ENCODE assay signal across 8 cellular contexts in genomic region chr19:29664753-29665214, GRCh38. TPM values are rescaled to one million over a fixed set of nuclear protein-coding genes. Genes with fewer than 3 reads are reported as not detected.
DNase-seq lines count a peak whose midpoint lies in the region; ATAC-seq and TF ChIP-seq lines count a peak whose summit lies in the region.

No MANE protein-coding gene starts in this region.

- POLR2A ChIA-PET in activated CD4-positive, alpha-beta T cell treated with anti-CD3 and anti-CD28 coated beads, Interleukin-2, amount 10 ng/mL, durations not matched to agents 7 days and 5 days (lab: Charles Lee): interaction anchor here (1.4 kb wide), 1 partner anchor 41 kb away, joined by 4 read pairs; no protein-coding TSS in a partner anchor

- H3K9me3 ChIP-seq in tibial nerve: no peaks in the 10 kb centered on the region

- H3K27ac Mint-ChIP-seq in activated CD4-positive, alpha-beta T cell treated with anti-CD3 and anti-CD28 coated beads, Interleukin-2, amount 10 ng/mL, durations not matched to agents 7 days and 5 days: peak overlapping the region; percentile 80
- H3K27ac Mint-ChIP-seq in activated T-helper 17 cell treated with anti-CD3 and anti-CD28 coated beads, Interleukin-2, amount 50 U/mL, for 72 hours: no peak overlapping the region

- no peak for DNase-seq in activated CD4-positive, alpha-beta T cell treated with anti-CD3 and anti-CD28 coated beads, Interleukin-2, amount 10 ng/mL, durations not matched to agents 7 days and 5 days
- no peak for DNase-seq in activated CD4-positive, alpha-beta T cell treated with anti-CD3 and anti-CD28 coated beads for 48 hours
- DNase-seq in left colon (no peak), tibial nerve (ENCODE audit: low spot score in 2 of 2) (no peak), NCI-H526 treated with DMSO at 0.1 percent for 48 hours (lab: John Stamatoyannopoulos, UW) (no peak), hepatic stellate cell (ENCODE audit: low spot score) (no peak)
- no peak for DNase-seq in stimulated activated CD4-positive, alpha-beta T cell treated with anti-CD3 and anti-CD28 coated beads, Interleukin-4, amount 100 ng/mL, for 1 hour

- H3K27me3 Mint-ChIP-seq in activated CD4-positive, alpha-beta T cell treated with anti-CD3 and anti-CD28 coated beads, Interleukin-2, amount 10 ng/mL, durations not matched to agents 7 days and 5 days: no peaks in the 10 kb centered on the region
- H3K27me3 Mint-ChIP-seq in activated T-helper 17 cell treated with anti-CD3 and anti-CD28 coated beads, Interleukin-2, amount 50 U/mL, for 72 hours: no peaks in the 10 kb centered on the region

- H3K9me3 Mint-ChIP-seq in activated CD4-positive, alpha-beta T cell treated with anti-CD3 and anti-CD28 coated beads, Interleukin-2, amount 10 ng/mL, durations not matched to agents 7 days and 5 days: no peaks in the 10 kb centered on the region
- no peaks in the 10 kb centered on the region for H3K9me3 Mint-ChIP-seq in activated T-helper 17 cell treated with anti-CD3 and anti-CD28 coated beads, Interleukin-2, amount 50 U/mL, for 72 hours

- peaks cover 0 to 5% (median 0%) of the 10 kb centered on the region in 3 donors for H3K36me3 ChIP-seq in tibial nerve

- TF ChIP-seq CTCF in tibial nerve (IDR thresholded peaks at IDR 0.05): peak in 3 of 5 experiments; percentile 12 to 45 (median 24)

- H3K27ac ChIP-seq in tibial nerve: peak overlapping the region; percentile 60 to 95 (median 90)

- peaks cover 0 to 90% (median 44%) of the 10 kb centered on the region in 4 donors for H3K4me1 ChIP-seq in tibial nerve

- H3K4me1 Mint-ChIP-seq in activated CD4-positive, alpha-beta T cell treated with anti-CD3 and anti-CD28 coated beads, Interleukin-2, amount 10 ng/mL, durations not matched to agents 7 days and 5 days: peaks cover 64% of the 10 kb centered on the region
- peaks cover 23% of the 10 kb centered on the region for H3K4me1 Mint-ChIP-seq in activated T-helper 17 cell treated with anti-CD3 and anti-CD28 coated beads, Interleukin-2, amount 50 U/mL, for 72 hours

- intact Hi-C loops in left colon (cut with DNase I, micrococcal nuclease): no loop called here

- 33% methylated on average over 20 to 22 of the region's 22 CpGs for WGBS in tibial nerve, 2 donors

- peaks cover 32% of the 10 kb centered on the region for H3K36me3 Mint-ChIP-seq in activated CD4-positive, alpha-beta T cell treated with anti-CD3 and anti-CD28 coated beads, Interleukin-2, amount 10 ng/mL, durations not matched to agents 7 days and 5 days (ENCODE audit: low read depth)
- peaks cover 43% of the 10 kb centered on the region for H3K36me3 Mint-ChIP-seq in activated T-helper 17 cell treated with anti-CD3 and anti-CD28 coated beads, Interleukin-2, amount 50 U/mL, for 72 hours (ENCODE audit: low read depth)

- H3K27me3 ChIP-seq in tibial nerve: no peaks in the 10 kb centered on the region

- H3K4me3 ChIP-seq in tibial nerve: peak overlapping the region; percentile 41 to 97 (median 84)

- no peak for TF ChIP-seq POLR2A in tibial nerve (IDR thresholded peaks at IDR 0.05)

- no peak for TF ChIP-seq EP300 in tibial nerve (IDR thresholded peaks at IDR 0.05)

- peak overlapping the region; percentile 88 for H3K4me3 Mint-ChIP-seq in activated CD4-positive, alpha-beta T cell treated with anti-CD3 and anti-CD28 coated beads, Interleukin-2, amount 10 ng/mL, durations not matched to agents 7 days and 5 days
- peak overlapping the region; percentile 82 for H3K4me3 Mint-ChIP-seq in activated T-helper 17 cell treated with anti-CD3 and anti-CD28 coated beads, Interleukin-2, amount 50 U/mL, for 72 hours

- CTCF ChIA-PET in activated CD4-positive, alpha-beta T cell treated with anti-CD3 and anti-CD28 coated beads, Interleukin-2, amount 10 ng/mL, durations not matched to agents 7 days and 5 days (lab: Charles Lee): interaction anchor here (0.9 to 5.2 kb wide), 10 partner anchors 7 to 59 kb away, joined by 3 to 49 read pairs (median 6); partner anchors contain the start of gene POP4

- ATAC-seq in activated T-helper 17 cell treated with anti-CD3 and anti-CD28 coated beads, Interleukin-2, amount 50 U/mL, for 72 hours (replicated peaks): peak; percentile 28
- peak; percentile 1 for ATAC-seq in left colon

RNA-seq across cellular contexts. Expression of gene PLEKHF1, which starts 0.5 kb away (rescaled TPM):
- total RNA-seq in activated CD4-positive, alpha-beta T cell treated with anti-CD3 and anti-CD28 coated beads, Interleukin-2, amount 10 ng/mL, durations not matched to agents 7 days and 5 days: 10 to 100 TPM; 49.4 to 52.1 TPM
- total RNA-seq in activated T-helper 17 cell treated with anti-CD3 and anti-CD28 coated beads, Interleukin-2, amount 50 U/mL, for 72 hours: 10 to 100 TPM; 34.4 to 40.3 TPM
- 1 to 10 TPM; 2.8 to 3.7 TPM for total RNA-seq in left colon
- 100 to 1,000 TPM in 2 of 4 donors, 10 to 100 TPM in 2; 52.2 to 119 (median 89.0) TPM for total RNA-seq in tibial nerve

RNA-seq across cellular contexts. Expression of gene C19orf12, which starts 50.3 kb away (rescaled TPM):
- total RNA-seq in activated CD4-positive, alpha-beta T cell treated with anti-CD3 and anti-CD28 coated beads, Interleukin-2, amount 10 ng/mL, durations not matched to agents 7 days and 5 days: 10 to 100 TPM; 36.5 to 38.8 TPM
- 10 to 100 TPM; 34.5 to 39.1 TPM for total RNA-seq in activated T-helper 17 cell treated with anti-CD3 and anti-CD28 coated beads, Interleukin-2, amount 50 U/mL, for 72 hours
- 10 to 100 TPM; 16.2 to 19.3 TPM for total RNA-seq in left colon
- total RNA-seq in tibial nerve: 10 to 100 TPM; 52.5 to 71.6 (median 56.7) TPM

RNA-seq across cellular contexts. Expression of gene POP4, which starts 58.7 kb away (rescaled TPM):
- total RNA-seq in activated CD4-positive, alpha-beta T cell treated with anti-CD3 and anti-CD28 coated beads, Interleukin-2, amount 10 ng/mL, durations not matched to agents 7 days and 5 days: 100 to 1,000 TPM in 1 of 2 experiments, 10 to 100 TPM in 1; 96.0 to 113 TPM
- total RNA-seq in activated T-helper 17 cell treated with anti-CD3 and anti-CD28 coated beads, Interleukin-2, amount 50 U/mL, for 72 hours: 100 to 1,000 TPM in 1 of 2 donors, 10 to 100 TPM in 1; 59.4 to 102 TPM
- total RNA-seq in left colon (10 to 100 TPM; 57.5 to 61.8 TPM), tibial nerve (10 to 100 TPM; 43.7 to 57.2 (median 51.2) TPM)

Comparison
In these comparisons a context has a peak if more than half of its experiments do, and no peak if none do; other contexts are left out.
1. RNA of gene PLEKHF1, which starts 0.5 kb away (total RNA-seq): 52.2 to 119 TPM in tibial nerve, 49.4 to 52.1 TPM in activated CD4-positive, alpha-beta T cell treated with anti-CD3 and anti-CD28 coated beads, Interleukin-2, amount 10 ng/mL, durations not matched to agents 7 days and 5 days and 34.4 to 40.3 TPM in activated T-helper 17 cell treated with anti-CD3 and anti-CD28 coated beads, Interleukin-2, amount 50 U/mL, for 72 hours; 2.8 to 3.7 TPM in left colon; every median in the first group is over 4 times any median in the second.